10 cellular contexts compared by ENCODE assay signal in the genomic region with DNA sequence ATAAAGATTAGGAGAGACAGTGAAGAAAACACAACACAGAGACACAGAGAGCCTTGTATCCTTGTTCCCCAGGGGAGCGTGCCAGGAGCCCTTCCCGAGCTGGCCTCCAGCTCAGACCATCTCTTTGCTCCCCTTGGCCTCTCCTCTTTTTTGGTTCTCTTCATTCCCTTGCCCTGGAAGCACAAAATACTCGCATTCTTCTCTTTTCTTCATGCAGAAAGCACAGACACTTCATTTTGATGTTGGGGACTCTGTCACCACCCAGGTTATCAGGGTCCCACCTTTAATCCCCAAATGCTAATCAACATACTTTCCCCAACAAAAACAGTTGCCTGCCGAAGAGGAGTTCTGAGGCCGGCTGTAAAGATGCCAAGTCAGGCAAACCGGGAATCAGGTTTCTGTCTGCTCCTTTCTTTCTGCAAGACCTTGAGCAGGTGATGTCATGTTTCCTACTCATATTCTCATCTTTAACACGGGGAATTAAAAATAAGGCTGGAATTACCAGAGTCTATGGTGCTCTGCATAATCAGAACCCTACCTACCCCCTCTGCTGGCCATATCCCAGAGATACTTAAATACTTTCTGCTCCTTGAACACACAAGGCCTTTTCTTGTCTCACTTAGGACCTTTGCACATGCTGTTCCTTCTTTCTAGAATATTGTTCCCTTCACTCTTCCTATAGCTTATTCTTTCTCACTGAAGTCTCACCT. TPM values are rescaled to one million over a fixed set of nuclear protein-coding genes. Genes with fewer than 3 reads are reported as not detected.
DNase-seq lines count a peak whose midpoint lies in the region; ATAC-seq, FAIRE-seq and TF ChIP-seq lines count a peak whose summit lies in the region.
"Had no signal": no experiment of that assay in that cellular context is flagged by ENCODE, and none has a peak within 500 bp of the region (broad histone marks: within the 10 kb centered on the region; RNA-seq: fewer than 3 reads in every experiment).

No MANE protein-coding gene starts in this region.

- no peaks in the 10 kb centered on the region for H3K27me3 ChIP-seq in KMS-11 (ENCODE audit: insufficient read depth, low read depth)
- H3K27me3 ChIP-seq in astrocyte (ENCODE audit: insufficient read depth, low read length): no peaks in the 10 kb centered on the region
- H3K27me3 ChIP-seq in mesendoderm (ENCODE audit: insufficient read depth, low read length, poor library complexity): no peaks in the 10 kb centered on the region

- H3K4me1 ChIP-seq in KMS-11 (ENCODE audit: low read depth, poor library complexity, severe bottlenecking): no peaks in the 10 kb centered on the region
- no peaks in the 10 kb centered on the region for H3K4me1 ChIP-seq in astrocyte (ENCODE audit: insufficient read depth, low read length)
- H3K4me1 ChIP-seq in mesendoderm (ENCODE audit: control insufficient read depth, low read depth, low read length): no peaks in the 10 kb centered on the region

- no peak overlapping the region for H4K5ac ChIP-seq in mesendoderm (ENCODE audit: low read length)

- H3K4me1 Mint-ChIP-seq in astrocyte (ENCODE audit: low read depth, unreplicated experiment): no peaks in the 10 kb centered on the region

- FAIRE-seq in astrocyte (lab: Jason Lieb, UNC): no peak

- H3K4me3 ChIP-seq in KMS-11 (IDR thresholded peaks at IDR 0.05; ENCODE audit: insufficient read depth, low read depth, low read length) (no peak overlapping the region), astrocyte (ENCODE audit: insufficient read depth, low read depth, low read length) (no peak overlapping the region), mesendoderm (ENCODE audit: low read length) (no peak overlapping the region)

- H3K4me2 ChIP-seq in KMS-11 (no peak overlapping the region), astrocyte (ENCODE audit: low read length) (no peak overlapping the region), mesendoderm (ENCODE audit: low read length) (no peak overlapping the region)

- H2AFZ ChIP-seq in KMS-11 (ENCODE audit: low read depth) (no peak overlapping the region), astrocyte (ENCODE audit: low read depth, low read length) (no peak overlapping the region)

- no peaks in the 10 kb centered on the region for H3K36me3 Mint-ChIP-seq in astrocyte (ENCODE audit: low read depth, unreplicated experiment)

- no peak overlapping the region for H4K8ac ChIP-seq in mesendoderm (ENCODE audit: low read depth, low read length)

- no peak overlapping the region for H3K18ac ChIP-seq in mesendoderm (ENCODE audit: low read length)

- no peak overlapping the region for H2AK5ac ChIP-seq in mesendoderm (ENCODE audit: low read length)

- H3K56ac ChIP-seq in mesendoderm (ENCODE audit: low read length): no peak overlapping the region

- no peaks in the 10 kb centered on the region for H4K20me1 ChIP-seq in KMS-11 (ENCODE audit: insufficient read depth)
- no peaks in the 10 kb centered on the region for H4K20me1 ChIP-seq in astrocyte (ENCODE audit: insufficient read depth, low read length)

- TF ChIP-seq CTCF in KMS-11 (conservative IDR thresholded peaks at IDR 0.05; ENCODE audit: low read depth, low read length) (0 out of 2 replicates have a peak, but pooled peaks have one; percentile 29), astrocyte (IDR thresholded peaks at IDR 0.05; ENCODE audit: insufficient read depth, low read depth, low read length) (peak; percentile 45)

- H3K23ac ChIP-seq in mesendoderm (ENCODE audit: low read length): no peak overlapping the region

- no peak overlapping the region for H3K4ac ChIP-seq in mesendoderm (ENCODE audit: low read depth, low read length)

- no peak overlapping the region for H2BK120ac ChIP-seq in mesendoderm (ENCODE audit: low read depth, low read length)

- no peak overlapping the region for H3K27ac Mint-ChIP-seq in astrocyte (ENCODE audit: unreplicated experiment)

- no peak overlapping the region for H2BK5ac ChIP-seq in mesendoderm (ENCODE audit: low read length)

- no peak overlapping the region for H2BK15ac ChIP-seq in mesendoderm (replicated peaks; ENCODE audit: low read depth)

- no CpG with 5 or more reads among the region's 7 CpGs for WGBS in mesendoderm (ENCODE audit: extremely low coverage, insufficient coverage, low lambda C conversion rate)

- peaks cover 10% of the 10 kb centered on the region for H3K9me3 Mint-ChIP-seq in astrocyte (ENCODE audit: unreplicated experiment)

- no peak overlapping the region for H3K4me3 Mint-ChIP-seq in astrocyte (ENCODE audit: unreplicated experiment)

- DNase-seq in DMS114 treated with DMSO at 0.1 percent for 48 hours (lab: John Stamatoyannopoulos, UW; ENCODE audit: unreplicated experiment): peak; percentile 32
- DNase-seq in astrocyte (ENCODE audit: low read depth): peak; percentile 35
- DNase-seq in mesendoderm: peak; percentile 33
- DNase-seq: activated naive CD4-positive, alpha-beta T cell treated with Interleukin-2 at 50 U/mL for 16 hours had no signal

- H3K9me3 ChIP-seq in astrocyte (ENCODE audit: insufficient read depth, low read depth, low read length): no peaks in the 10 kb centered on the region

- no peak for ATAC-seq in HG03108 (IDR thresholded peaks at IDR 0.05; ENCODE audit: unreplicated experiment)
- no peak for ATAC-seq in HG03139 (IDR thresholded peaks at IDR 0.05; ENCODE audit: unreplicated experiment)
- ATAC-seq in HG02885 (IDR thresholded peaks at IDR 0.05; ENCODE audit: poor library complexity, unreplicated experiment): no peak
- no peak for ATAC-seq in GM21526 (IDR thresholded peaks at IDR 0.05; ENCODE audit: low FRiP score, unreplicated experiment)

- H3K79me2 ChIP-seq in KMS-11 (ENCODE audit: insufficient read depth, low read depth): no peaks in the 10 kb centered on the region
- no peaks in the 10 kb centered on the region for H3K79me2 ChIP-seq in astrocyte (ENCODE audit: insufficient read depth, low read length)
- no peaks in the 10 kb centered on the region for H3K79me2 ChIP-seq in mesendoderm (ENCODE audit: control insufficient read depth, insufficient read depth, low read length)

- H3K9ac ChIP-seq in KMS-11 (no peak overlapping the region), astrocyte (ENCODE audit: low read length) (no peak overlapping the region), mesendoderm (ENCODE audit: low read length) (no peak overlapping the region)

- no peaks in the 10 kb centered on the region for H3K36me3 ChIP-seq in KMS-11 (ENCODE audit: insufficient read depth)
- H3K36me3 ChIP-seq in astrocyte (ENCODE audit: insufficient read depth, low read length): no peaks in the 10 kb centered on the region
- no peaks in the 10 kb centered on the region for H3K36me3 ChIP-seq in mesendoderm (ENCODE audit: control insufficient read depth, insufficient read depth, low read length)

- H3K79me1 ChIP-seq in mesendoderm (ENCODE audit: low read length): no peaks in the 10 kb centered on the region

- H3K27me3 Mint-ChIP-seq in astrocyte (ENCODE audit: low read depth, unreplicated experiment): peaks cover 3% of the 10 kb centered on the region

- H3K27ac ChIP-seq in KMS-11: no peak overlapping the region
- no peak overlapping the region for H3K27ac ChIP-seq in astrocyte (ENCODE audit: low read depth, low read length)
- H3K27ac ChIP-seq in mesendoderm (ENCODE audit: low read depth, low read length): no peak overlapping the region

RNA-seq across cellular contexts. Expression of gene TGM6, which starts 21.7 kb away (rescaled TPM):
- total RNA-seq in astrocyte: not detected in 2 replicates
- not detected for polyA plus RNA-seq in mesendoderm (2013, experiment 1 of 2)
- not detected for polyA plus RNA-seq in mesendoderm (2013, experiment 2 of 2)
- total RNA-seq: mesenteric fat pad had no signal
